19 cellular contexts compared by ENCODE assay signal in the genomic region with DNA sequence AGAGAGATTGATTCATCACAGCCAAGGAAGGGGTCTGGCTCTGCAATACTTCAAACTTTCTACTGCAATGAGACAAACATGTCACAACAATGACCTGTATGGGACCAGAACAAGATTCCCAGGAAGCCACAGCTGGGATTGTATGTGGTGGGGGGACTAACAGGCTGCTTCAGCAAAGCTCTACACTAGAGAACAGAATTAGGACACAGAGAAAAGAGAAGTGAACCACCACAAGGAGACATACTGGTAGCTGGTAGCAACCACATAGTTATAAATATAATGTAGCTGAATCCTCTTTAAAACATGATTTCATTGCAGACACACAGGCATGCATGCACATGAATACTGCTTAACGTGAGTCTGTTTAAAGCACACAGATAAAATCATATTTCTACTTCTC. TPM values are rescaled to one million over a fixed set of nuclear protein-coding genes. Genes with fewer than 3 reads are reported as not detected.
DNase-seq lines count a peak whose midpoint lies in the region; ATAC-seq lines count a peak whose summit lies in the region.
"Had no signal": no experiment of that assay in that cellular context is flagged by ENCODE, and none has a peak within 500 bp of the region (broad histone marks: within the 10 kb centered on the region; RNA-seq: fewer than 3 reads in every experiment).

No MANE protein-coding gene starts in this region.

- no peaks in the 10 kb centered on the region for H3K36me3 Mint-ChIP-seq in stimulated activated naive B cell treated with anti-CD40 and anti-IgM and Interleukin-4, amounts not matched to agents 10 μg/mL and 1 μg/mL and 100 μg/mL, for 72 hours
- H3K36me3 Mint-ChIP-seq: CD4-positive, CD25-positive, alpha-beta regulatory T cell had no signal

- H3K27me3 Mint-ChIP-seq in stimulated activated naive B cell treated with anti-CD40 and anti-IgM and Interleukin-4, amounts not matched to agents 10 μg/mL and 1 μg/mL and 100 μg/mL, for 72 hours = peaks cover 27 to 32% of the 10 kb centered on the region in 2 donors

- ATAC-seq in HG02642 (IDR thresholded peaks at IDR 0.05; ENCODE audit: poor library complexity, unreplicated experiment) = peak; percentile 27
- peak; percentile 57 for ATAC-seq in HG03520 (IDR thresholded peaks at IDR 0.05; ENCODE audit: unreplicated experiment)
- ATAC-seq in stimulated activated naive B cell treated with anti-CD40 and anti-IgM and Interleukin-4, amounts not matched to agents 10 μg/mL and 1 μg/mL and 100 μg/mL, for 72 hours (replicated peaks) = peak; percentile 66 to 72
- ATAC-seq: body of pancreas, Panc1 had no signal

- peak; percentile 43 for DNase-seq in SIG-M5 treated with dmso at 0.1 percent for 504 hours (lab: John Stamatoyannopoulos, UW; ENCODE audit: unreplicated experiment)
- DNase-seq in SIG-M5 (lab: John Stamatoyannopoulos, UW) = no peak
- DNase-seq in stimulated activated naive B cell treated with anti-CD40 and anti-IgM and Interleukin-4, amounts not matched to agents 10 μg/mL and 1 μg/mL and 100 μg/mL, for 72 hours = no peak
- no peak for DNase-seq in LoVo (ENCODE audit: low spot score)
- DNase-seq in cardiac septum (ENCODE audit: low spot score) = no peak
- no peak for DNase-seq in activated CD8-positive, alpha-beta memory T cell treated with anti-CD3 and anti-CD28 coated beads, Interleukin-2, amount 50 U/mL, for 48 hours
- DNase-seq: activated naive CD4-positive, alpha-beta T cell; body of pancreas; CD4-positive, CD25-positive, alpha-beta regulatory T cell; NCI-H446; ovary had no signal

- H3K4me1 Mint-ChIP-seq in stimulated activated naive B cell treated with anti-CD40 and anti-IgM and Interleukin-4, amounts not matched to agents 10 μg/mL and 1 μg/mL and 100 μg/mL, for 72 hours = peaks cover 18 to 29% of the 10 kb centered on the region in 2 donors

- no peaks in the 10 kb centered on the region for H3K9me3 Mint-ChIP-seq in stimulated activated naive B cell treated with anti-CD40 and anti-IgM and Interleukin-4, amounts not matched to agents 10 μg/mL and 1 μg/mL and 100 μg/mL, for 72 hours
- H3K9me3 Mint-ChIP-seq: CD4-positive, CD25-positive, alpha-beta regulatory T cell; stimulated activated naive CD8-positive, alpha-beta T cell treated with anti-CD3 and anti-CD28 coated beads, Interleukin-15, Interleukin-2, amounts not matched to agents 100 ng/mL and 50 ng/mL, for 24 hours had no signal

- no peak overlapping the region for H3K27ac Mint-ChIP-seq in stimulated activated naive B cell treated with anti-CD40 and anti-IgM and Interleukin-4, amounts not matched to agents 10 μg/mL and 1 μg/mL and 100 μg/mL, for 72 hours
- H3K27ac Mint-ChIP-seq: CD4-positive, CD25-positive, alpha-beta regulatory T cell; stimulated activated naive CD8-positive, alpha-beta T cell treated with anti-CD3 and anti-CD28 coated beads, Interleukin-15, Interleukin-2, amounts not matched to agents 100 ng/mL and 50 ng/mL, for 24 hours had no signal

- intact Hi-C loops in cardiac septum (cut with DNase I) = loop anchor here (5.0 kb wide), 1 partner anchor 79 kb away; no protein-coding TSS in a partner anchor

- no peak overlapping the region for H3K4me3 Mint-ChIP-seq in stimulated activated naive B cell treated with anti-CD40 and anti-IgM and Interleukin-4, amounts not matched to agents 10 μg/mL and 1 μg/mL and 100 μg/mL, for 72 hours
- H3K4me3 Mint-ChIP-seq: CD4-positive, CD25-positive, alpha-beta regulatory T cell; stimulated activated naive CD8-positive, alpha-beta T cell treated with anti-CD3 and anti-CD28 coated beads, Interleukin-15, Interleukin-2, amounts not matched to agents 100 ng/mL and 50 ng/mL, for 24 hours had no signal

RNA-seq across cellular contexts. Expression of gene ILDR2, which starts 3.5 kb away (rescaled TPM):
- total RNA-seq in cardiac septum = 23.1 TPM

RNA-seq across cellular contexts. Expression of gene MAEL, which starts 10.3 kb away (rescaled TPM):
- 4.3 TPM for total RNA-seq in cardiac septum
- total RNA-seq: A172; body of pancreas; CD4-positive, CD25-positive, alpha-beta regulatory T cell; fibroblast of lung; hepatocyte; vagina had no signal
